In genomic region chr12:121371404-121371803, GRCh38 we compare ENCODE assay signal across 1 cellular context.
A peak's percentile ranks its signal among the peaks of the same experiment; 100 is the strongest.
TF ChIP-seq lines count a peak whose summit lies in the region.

No MANE protein-coding gene starts in this region.

TF ChIP-seq in HepG2, 621 proteins besides CTCF, POLR2A, EP300 and RAD21 (continued from another document):
- TF ChIP-seq MYPOP (CRISPR knock-in tag; IDR thresholded peaks at IDR 0.05) (no peak), ZNF547 (CRISPR knock-in tag; IDR thresholded peaks at IDR 0.05) (no peak), AHR (CRISPR knock-in tag; IDR thresholded peaks at IDR 0.05) (no peak), TCF7L2 (IDR thresholded peaks at IDR 0.05; ENCODE audit: low read depth, low read length) (no peak), ZNF326 (CRISPR knock-in tag; IDR thresholded peaks at IDR 0.05; ENCODE audit: borderline replicate concordance) (no peak), ZBTB46 (CRISPR knock-in tag; IDR thresholded peaks at IDR 0.05; ENCODE audit: borderline replicate concordance) (no peak), ZNF460 (CRISPR knock-in tag; IDR thresholded peaks at IDR 0.05; ENCODE audit: borderline replicate concordance) (peak; percentile 94), GLI4 (CRISPR knock-in tag; IDR thresholded peaks at IDR 0.05; ENCODE audit: borderline replicate concordance) (no peak), NRL (CRISPR knock-in tag; IDR thresholded peaks at IDR 0.05; ENCODE audit: borderline replicate concordance) (no peak), ZXDC (CRISPR knock-in tag; IDR thresholded peaks at IDR 0.05) (no peak), IKZF1 (IDR thresholded peaks at IDR 0.05) (no peak), ZNF207 (IDR thresholded peaks at IDR 0.05; ENCODE audit: borderline replicate concordance) (no peak), FLYWCH1 (CRISPR knock-in tag; IDR thresholded peaks at IDR 0.05) (no peak), ZUFSP (CRISPR knock-in tag; IDR thresholded peaks at IDR 0.05; ENCODE audit: borderline replicate concordance) (no peak), MAFK (conservative IDR thresholded peaks at IDR 0.05 in 1 of 2, IDR thresholded peaks at IDR 0.05 in 1 of 2; ENCODE audit: low read length in 2 of 2) (no peak), ZNF552 (CRISPR knock-in tag; IDR thresholded peaks at IDR 0.05; ENCODE audit: borderline replicate concordance) (no peak), KAT2B (IDR thresholded peaks at IDR 0.05; ENCODE audit: borderline replicate concordance, low read depth, low read length) (no peak), MLXIP (CRISPR knock-in tag; IDR thresholded peaks at IDR 0.05; ENCODE audit: borderline replicate concordance) (no peak), ZFYVE20 (CRISPR knock-in tag; IDR thresholded peaks at IDR 0.05; ENCODE audit: borderline replicate concordance, low read depth) (no peak), NR0B2 (CRISPR knock-in tag; IDR thresholded peaks at IDR 0.05) (no peak), ARID5B (CRISPR knock-in tag; IDR thresholded peaks at IDR 0.05) (0 out of 2 replicates have a peak, but pooled peaks have one; percentile 13), ZNF790 (CRISPR knock-in tag; IDR thresholded peaks at IDR 0.05; ENCODE audit: borderline replicate concordance) (no peak), MED8 (CRISPR knock-in tag; IDR thresholded peaks at IDR 0.05; ENCODE audit: insufficient replicate concordance) (no peak), RARA (CRISPR knock-in tag; IDR thresholded peaks at IDR 0.05) (peak; percentile 82), ZNF772 (CRISPR knock-in tag; IDR thresholded peaks at IDR 0.05) (no peak), MXD1 (CRISPR knock-in tag; IDR thresholded peaks at IDR 0.05) (no peak), NR2F6 (IDR thresholded peaks at IDR 0.05) (peak; percentile 93), NR2F6 (CRISPR knock-in tag; IDR thresholded peaks at IDR 0.05) (peak; percentile 97), ZNF678 (CRISPR knock-in tag; IDR thresholded peaks at IDR 0.05) (no peak), RBFOX2 (IDR thresholded peaks at IDR 0.05; ENCODE audit: low read depth, low read length) (no peak), YEATS4 (CRISPR knock-in tag; IDR thresholded peaks at IDR 0.05; ENCODE audit: borderline replicate concordance) (no peak), CCAR2 (optimal IDR thresholded peaks at IDR 0.05; ENCODE audit: low read depth, low read length) (no peak), FIP1L1 (IDR thresholded peaks at IDR 0.05; ENCODE audit: borderline replicate concordance, insufficient read depth, low read depth, low read length) (no peak), ZFP1 (CRISPR knock-in tag; IDR thresholded peaks at IDR 0.05) (no peak), ZNF83 (CRISPR knock-in tag; IDR thresholded peaks at IDR 0.05; ENCODE audit: borderline replicate concordance) (no peak), ZNF737 (CRISPR knock-in tag; IDR thresholded peaks at IDR 0.05; ENCODE audit: borderline replicate concordance) (no peak), ZNF598 (CRISPR knock-in tag; IDR thresholded peaks at IDR 0.05; ENCODE audit: borderline replicate concordance) (no peak), ZNF670 (CRISPR knock-in tag; IDR thresholded peaks at IDR 0.05; ENCODE audit: borderline replicate concordance) (no peak), CREB3 (CRISPR knock-in tag; IDR thresholded peaks at IDR 0.05) (no peak), PHF5A (CRISPR knock-in tag; IDR thresholded peaks at IDR 0.05; ENCODE audit: low read depth, unreplicated experiment) (no peak), RCOR2 (CRISPR knock-in tag; IDR thresholded peaks at IDR 0.05) (no peak), ZNF512 (CRISPR knock-in tag; IDR thresholded peaks at IDR 0.05) (no peak), ZEB1 (IDR thresholded peaks at IDR 0.05; ENCODE audit: insufficient replicate concordance, low read depth) (no peak)
TF ChIP-seq in HepG2: peak in this region for 23.
